1 cellular context compared by ENCODE assay signal in the genomic region with DNA sequence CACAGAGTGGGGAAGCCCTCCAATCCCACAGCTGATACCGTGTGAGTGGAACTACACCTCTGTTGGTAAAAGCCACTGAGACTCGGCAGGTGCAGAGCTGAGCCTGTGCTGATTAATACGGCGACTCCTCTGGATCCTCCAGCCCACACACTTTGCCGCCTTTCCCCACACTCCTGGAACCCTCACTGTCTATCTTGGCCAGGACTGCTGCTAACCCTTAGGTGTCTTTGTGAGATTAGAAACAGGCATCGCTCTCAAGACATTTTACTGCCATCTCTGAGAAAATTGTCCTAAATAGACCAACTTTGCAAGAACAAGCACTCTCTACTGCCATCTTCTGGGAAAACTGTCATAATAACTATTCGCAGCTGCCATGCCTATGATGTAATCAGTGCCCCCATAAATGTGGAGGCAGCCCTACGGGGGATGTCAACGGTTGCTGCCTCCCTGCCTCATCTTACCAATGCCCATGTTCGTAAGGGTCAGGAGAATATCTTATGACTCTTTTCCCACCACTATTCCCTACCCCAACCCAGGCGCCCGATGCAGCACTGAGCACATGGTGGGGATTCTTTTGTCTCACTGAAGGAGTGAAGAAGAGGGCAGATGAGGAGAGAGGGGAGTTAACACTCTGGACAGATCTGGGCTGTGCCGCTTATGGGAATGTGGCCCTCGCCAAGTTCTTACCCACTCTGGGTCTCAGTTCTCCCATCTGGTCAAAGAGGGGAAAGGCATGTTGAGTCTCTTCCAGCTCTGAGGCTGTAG.
TF ChIP-seq lines count a peak whose summit lies in the region.

No MANE protein-coding gene starts in this region.

TF ChIP-seq in K562, 482 proteins besides CTCF, POLR2A, EP300 and RAD21 (continued from another document and continues in another):
- TF ChIP-seq, protein P1, sequence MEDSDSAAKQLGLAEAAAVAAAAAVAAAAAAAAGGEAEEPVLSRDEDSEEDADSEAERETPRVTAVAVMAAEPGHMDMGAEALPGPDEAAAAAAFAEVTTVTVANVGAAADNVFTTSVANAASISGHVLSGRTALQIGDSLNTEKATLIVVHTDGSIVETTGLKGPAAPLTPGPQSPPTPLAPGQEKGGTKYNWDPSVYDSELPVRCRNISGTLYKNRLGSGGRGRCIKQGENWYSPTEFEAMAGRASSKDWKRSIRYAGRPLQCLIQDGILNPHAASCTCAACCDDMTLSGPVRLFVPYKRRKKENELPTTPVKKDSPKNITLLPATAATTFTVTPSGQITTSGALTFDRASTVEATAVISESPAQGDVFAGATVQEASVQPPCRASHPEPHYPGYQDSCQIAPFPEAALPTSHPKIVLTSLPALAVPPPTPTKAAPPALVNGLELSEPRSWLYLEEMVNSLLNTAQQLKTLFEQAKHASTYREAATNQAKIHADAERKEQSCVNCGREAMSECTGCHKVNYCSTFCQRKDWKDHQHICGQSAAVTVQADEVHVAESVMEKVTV (CRISPR knock-in tag; IDR thresholded peaks at IDR 0.05) = 0 out of 2 replicates have a peak, but pooled peaks have one; percentile 13
- TF ChIP-seq, protein P2, sequence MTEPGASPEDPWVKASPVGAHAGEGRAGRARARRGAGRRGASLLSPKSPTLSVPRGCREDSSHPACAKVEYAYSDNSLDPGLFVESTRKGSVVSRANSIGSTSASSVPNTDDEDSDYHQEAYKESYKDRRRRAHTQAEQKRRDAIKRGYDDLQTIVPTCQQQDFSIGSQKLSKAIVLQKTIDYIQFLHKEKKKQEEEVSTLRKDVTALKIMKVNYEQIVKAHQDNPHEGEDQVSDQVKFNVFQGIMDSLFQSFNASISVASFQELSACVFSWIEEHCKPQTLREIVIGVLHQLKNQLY (CRISPR knock-in tag; conservative IDR thresholded peaks at IDR 0.05) = no peak
- TF ChIP-seq ATF1 (CRISPR knock-in tag; IDR thresholded peaks at IDR 0.05) (no peak), ATF1 (tag; IDR thresholded peaks at IDR 0.05) (no peak), ZNF165 (CRISPR knock-in tag; IDR thresholded peaks at IDR 0.05; ENCODE audit: borderline replicate concordance) (no peak), ZFP30 (CRISPR knock-in tag; IDR thresholded peaks at IDR 0.05; ENCODE audit: borderline replicate concordance) (no peak), ELF1 (tag; IDR thresholded peaks at IDR 0.05) (no peak), NFATC3 (IDR thresholded peaks at IDR 0.05) (no peak), NBN (IDR thresholded peaks at IDR 0.05; ENCODE audit: low read depth) (no peak), PCBP1 (IDR thresholded peaks at IDR 0.05; ENCODE audit: low read depth, low read length, poor library complexity, severe bottlenecking) (no peak), EZH2 (IDR thresholded peaks at IDR 0.05; ENCODE audit: borderline replicate concordance, low read depth, low read length) (no peak), DDX20 (tag; IDR thresholded peaks at IDR 0.05; ENCODE audit: low read depth) (no peak), CREM (IDR thresholded peaks at IDR 0.05; ENCODE audit: low read depth) (peak; percentile 7; the same call in 1 of the 2 replicates), ZNF57 (CRISPR knock-in tag; IDR thresholded peaks at IDR 0.05) (no peak), ZNF41 (CRISPR knock-in tag; conservative IDR thresholded peaks at IDR 0.05) (no peak), SIX5 (IDR thresholded peaks at IDR 0.05; ENCODE audit: borderline replicate concordance in 1 of 2, insufficient read depth in 1 of 2, low read depth in 1 of 2, low read length in 2 of 2) (no peak), TCF7 (IDR thresholded peaks at IDR 0.05; ENCODE audit: borderline replicate concordance) (no peak), CBX5 (IDR thresholded peaks at IDR 0.05; ENCODE audit: borderline replicate concordance, low read depth) (no peak), KLF13 (tag; IDR thresholded peaks at IDR 0.05; ENCODE audit: borderline replicate concordance, low read depth) (no peak), PHF20 (IDR thresholded peaks at IDR 0.05; ENCODE audit: partially characterized antibody) (no peak), FOXJ2 (tag; IDR thresholded peaks at IDR 0.05) (no peak), ZNF707 (CRISPR knock-in tag; conservative IDR thresholded peaks at IDR 0.05) (no peak), CXXC5 (CRISPR knock-in tag; IDR thresholded peaks at IDR 0.05) (no peak), MYC (IDR thresholded peaks at IDR 0.05; ENCODE audit: low read depth, low read length) (0 out of 2 replicates have a peak, but pooled peaks have one; percentile 20), MYC (CRISPR knock-in tag; IDR thresholded peaks at IDR 0.05; ENCODE audit: borderline replicate concordance, low read depth) (no peak), JUND (IDR thresholded peaks at IDR 0.05; ENCODE audit: borderline replicate concordance, low read depth, low read length) (peak; percentile 26; the same call in 1 of the 2 replicates), JUND (tag; IDR thresholded peaks at IDR 0.05; ENCODE audit: borderline replicate concordance, low read depth, low read length) (peak; percentile 46; the same call in 1 of the 3 replicates), MEF2D (tag; conservative IDR thresholded peaks at IDR 0.05; ENCODE audit: low read depth) (no peak), ZSCAN29 (IDR thresholded peaks at IDR 0.05) (no peak), JUN (IDR thresholded peaks at IDR 0.05; ENCODE audit: borderline replicate concordance, low read depth, low read length) (0 out of 2 replicates have a peak, but pooled peaks have one; percentile 10), JUN (CRISPR knock-in tag; IDR thresholded peaks at IDR 0.05; ENCODE audit: borderline replicate concordance) (no peak), JUNB (CRISPR knock-in tag; conservative IDR thresholded peaks at IDR 0.05) (no peak), GTF2A2 (tag; IDR thresholded peaks at IDR 0.05) (no peak), SOX6 (IDR thresholded peaks at IDR 0.05) (no peak), ATF7 (IDR thresholded peaks at IDR 0.05) (peak; percentile 81), CHD4 (IDR thresholded peaks at IDR 0.05; ENCODE audit: insufficient read depth, insufficient replicate concordance, low read depth, low read length, poor library complexity, severe bottlenecking) (no peak), CEBPG (CRISPR knock-in tag; IDR thresholded peaks at IDR 0.05) (peak; percentile 75), CEBPG (tag; conservative IDR thresholded peaks at IDR 0.05 in 1 of 2, IDR thresholded peaks at IDR 0.05 in 1 of 2) (peak; percentile 83), ZFPM2 (CRISPR knock-in tag; IDR thresholded peaks at IDR 0.05) (no peak)
- TF ChIP-seq, protein P3, sequence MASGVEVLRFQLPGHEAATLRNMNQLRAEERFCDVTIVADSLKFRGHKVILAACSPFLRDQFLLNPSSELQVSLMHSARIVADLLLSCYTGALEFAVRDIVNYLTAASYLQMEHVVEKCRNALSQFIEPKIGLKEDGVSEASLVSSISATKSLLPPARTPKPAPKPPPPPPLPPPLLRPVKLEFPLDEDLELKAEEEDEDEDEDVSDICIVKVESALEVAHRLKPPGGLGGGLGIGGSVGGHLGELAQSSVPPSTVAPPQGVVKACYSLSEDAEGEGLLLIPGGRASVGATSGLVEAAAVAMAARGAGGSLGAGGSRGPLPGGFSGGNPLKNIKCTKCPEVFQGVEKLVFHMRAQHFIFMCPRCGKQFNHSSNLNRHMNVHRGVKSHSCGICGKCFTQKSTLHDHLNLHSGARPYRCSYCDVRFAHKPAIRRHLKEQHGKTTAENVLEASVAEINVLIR (CRISPR knock-in tag; IDR thresholded peaks at IDR 0.05) = no peak
- TF ChIP-seq, protein P4, sequence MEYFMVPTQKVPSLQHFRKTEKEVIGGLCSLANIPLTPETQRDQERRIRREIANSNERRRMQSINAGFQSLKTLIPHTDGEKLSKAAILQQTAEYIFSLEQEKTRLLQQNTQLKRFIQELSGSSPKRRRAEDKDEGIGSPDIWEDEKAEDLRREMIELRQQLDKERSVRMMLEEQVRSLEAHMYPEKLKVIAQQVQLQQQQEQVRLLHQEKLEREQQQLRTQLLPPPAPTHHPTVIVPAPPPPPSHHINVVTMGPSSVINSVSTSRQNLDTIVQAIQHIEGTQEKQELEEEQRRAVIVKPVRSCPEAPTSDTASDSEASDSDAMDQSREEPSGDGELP (CRISPR knock-in tag; IDR thresholded peaks at IDR 0.05; ENCODE audit: borderline replicate concordance) = peak; percentile 25; the same call in 1 of the 2 replicates
- TF ChIP-seq, protein P5, sequence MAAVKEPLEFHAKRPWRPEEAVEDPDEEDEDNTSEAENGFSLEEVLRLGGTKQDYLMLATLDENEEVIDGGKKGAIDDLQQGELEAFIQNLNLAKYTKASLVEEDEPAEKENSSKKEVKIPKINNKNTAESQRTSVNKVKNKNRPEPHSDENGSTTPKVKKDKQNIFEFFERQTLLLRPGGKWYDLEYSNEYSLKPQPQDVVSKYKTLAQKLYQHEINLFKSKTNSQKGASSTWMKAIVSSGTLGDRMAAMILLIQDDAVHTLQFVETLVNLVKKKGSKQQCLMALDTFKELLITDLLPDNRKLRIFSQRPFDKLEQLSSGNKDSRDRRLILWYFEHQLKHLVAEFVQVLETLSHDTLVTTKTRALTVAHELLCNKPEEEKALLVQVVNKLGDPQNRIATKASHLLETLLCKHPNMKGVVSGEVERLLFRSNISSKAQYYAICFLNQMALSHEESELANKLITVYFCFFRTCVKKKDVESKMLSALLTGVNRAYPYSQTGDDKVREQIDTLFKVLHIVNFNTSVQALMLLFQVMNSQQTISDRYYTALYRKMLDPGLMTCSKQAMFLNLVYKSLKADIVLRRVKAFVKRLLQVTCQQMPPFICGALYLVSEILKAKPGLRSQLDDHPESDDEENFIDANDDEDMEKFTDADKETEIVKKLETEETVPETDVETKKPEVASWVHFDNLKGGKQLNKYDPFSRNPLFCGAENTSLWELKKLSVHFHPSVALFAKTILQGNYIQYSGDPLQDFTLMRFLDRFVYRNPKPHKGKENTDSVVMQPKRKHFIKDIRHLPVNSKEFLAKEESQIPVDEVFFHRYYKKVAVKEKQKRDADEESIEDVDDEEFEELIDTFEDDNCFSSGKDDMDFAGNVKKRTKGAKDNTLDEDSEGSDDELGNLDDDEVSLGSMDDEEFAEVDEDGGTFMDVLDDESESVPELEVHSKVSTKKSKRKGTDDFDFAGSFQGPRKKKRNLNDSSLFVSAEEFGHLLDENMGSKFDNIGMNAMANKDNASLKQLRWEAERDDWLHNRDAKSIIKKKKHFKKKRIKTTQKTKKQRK (IDR thresholded peaks at IDR 0.05; ENCODE audit: borderline replicate concordance, low read depth, low read length) = no peak
- TF ChIP-seq, protein P6, sequence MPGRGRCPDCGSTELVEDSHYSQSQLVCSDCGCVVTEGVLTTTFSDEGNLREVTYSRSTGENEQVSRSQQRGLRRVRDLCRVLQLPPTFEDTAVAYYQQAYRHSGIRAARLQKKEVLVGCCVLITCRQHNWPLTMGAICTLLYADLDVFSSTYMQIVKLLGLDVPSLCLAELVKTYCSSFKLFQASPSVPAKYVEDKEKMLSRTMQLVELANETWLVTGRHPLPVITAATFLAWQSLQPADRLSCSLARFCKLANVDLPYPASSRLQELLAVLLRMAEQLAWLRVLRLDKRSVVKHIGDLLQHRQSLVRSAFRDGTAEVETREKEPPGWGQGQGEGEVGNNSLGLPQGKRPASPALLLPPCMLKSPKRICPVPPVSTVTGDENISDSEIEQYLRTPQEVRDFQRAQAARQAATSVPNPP (IDR thresholded peaks at IDR 0.05; ENCODE audit: borderline replicate concordance, insufficient read depth, insufficient read length) = no peak
- TF ChIP-seq, protein P7, sequence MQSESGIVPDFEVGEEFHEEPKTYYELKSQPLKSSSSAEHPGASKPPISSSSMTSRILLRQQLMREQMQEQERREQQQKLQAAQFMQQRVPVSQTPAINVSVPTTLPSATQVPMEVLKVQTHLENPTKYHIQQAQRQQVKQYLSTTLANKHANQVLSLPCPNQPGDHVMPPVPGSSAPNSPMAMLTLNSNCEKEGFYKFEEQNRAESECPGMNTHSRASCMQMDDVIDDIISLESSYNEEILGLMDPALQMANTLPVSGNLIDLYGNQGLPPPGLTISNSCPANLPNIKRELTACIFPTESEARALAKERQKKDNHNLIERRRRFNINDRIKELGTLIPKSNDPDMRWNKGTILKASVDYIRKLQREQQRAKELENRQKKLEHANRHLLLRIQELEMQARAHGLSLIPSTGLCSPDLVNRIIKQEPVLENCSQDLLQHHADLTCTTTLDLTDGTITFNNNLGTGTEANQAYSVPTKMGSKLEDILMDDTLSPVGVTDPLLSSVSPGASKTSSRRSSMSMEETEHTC (IDR thresholded peaks at IDR 0.05) = no peak
- TF ChIP-seq, protein P8, sequence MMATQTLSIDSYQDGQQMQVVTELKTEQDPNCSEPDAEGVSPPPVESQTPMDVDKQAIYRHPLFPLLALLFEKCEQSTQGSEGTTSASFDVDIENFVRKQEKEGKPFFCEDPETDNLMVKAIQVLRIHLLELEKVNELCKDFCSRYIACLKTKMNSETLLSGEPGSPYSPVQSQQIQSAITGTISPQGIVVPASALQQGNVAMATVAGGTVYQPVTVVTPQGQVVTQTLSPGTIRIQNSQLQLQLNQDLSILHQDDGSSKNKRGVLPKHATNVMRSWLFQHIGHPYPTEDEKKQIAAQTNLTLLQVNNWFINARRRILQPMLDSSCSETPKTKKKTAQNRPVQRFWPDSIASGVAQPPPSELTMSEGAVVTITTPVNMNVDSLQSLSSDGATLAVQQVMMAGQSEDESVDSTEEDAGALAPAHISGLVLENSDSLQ (IDR thresholded peaks at IDR 0.05) = no peak
- TF ChIP-seq, protein P9, sequence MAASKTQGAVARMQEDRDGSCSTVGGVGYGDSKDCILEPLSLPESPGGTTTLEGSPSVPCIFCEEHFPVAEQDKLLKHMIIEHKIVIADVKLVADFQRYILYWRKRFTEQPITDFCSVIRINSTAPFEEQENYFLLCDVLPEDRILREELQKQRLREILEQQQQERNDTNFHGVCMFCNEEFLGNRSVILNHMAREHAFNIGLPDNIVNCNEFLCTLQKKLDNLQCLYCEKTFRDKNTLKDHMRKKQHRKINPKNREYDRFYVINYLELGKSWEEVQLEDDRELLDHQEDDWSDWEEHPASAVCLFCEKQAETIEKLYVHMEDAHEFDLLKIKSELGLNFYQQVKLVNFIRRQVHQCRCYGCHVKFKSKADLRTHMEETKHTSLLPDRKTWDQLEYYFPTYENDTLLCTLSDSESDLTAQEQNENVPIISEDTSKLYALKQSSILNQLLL (CRISPR knock-in tag; IDR thresholded peaks at IDR 0.05; ENCODE audit: borderline replicate concordance) = no peak
- TF ChIP-seq, protein P10, sequence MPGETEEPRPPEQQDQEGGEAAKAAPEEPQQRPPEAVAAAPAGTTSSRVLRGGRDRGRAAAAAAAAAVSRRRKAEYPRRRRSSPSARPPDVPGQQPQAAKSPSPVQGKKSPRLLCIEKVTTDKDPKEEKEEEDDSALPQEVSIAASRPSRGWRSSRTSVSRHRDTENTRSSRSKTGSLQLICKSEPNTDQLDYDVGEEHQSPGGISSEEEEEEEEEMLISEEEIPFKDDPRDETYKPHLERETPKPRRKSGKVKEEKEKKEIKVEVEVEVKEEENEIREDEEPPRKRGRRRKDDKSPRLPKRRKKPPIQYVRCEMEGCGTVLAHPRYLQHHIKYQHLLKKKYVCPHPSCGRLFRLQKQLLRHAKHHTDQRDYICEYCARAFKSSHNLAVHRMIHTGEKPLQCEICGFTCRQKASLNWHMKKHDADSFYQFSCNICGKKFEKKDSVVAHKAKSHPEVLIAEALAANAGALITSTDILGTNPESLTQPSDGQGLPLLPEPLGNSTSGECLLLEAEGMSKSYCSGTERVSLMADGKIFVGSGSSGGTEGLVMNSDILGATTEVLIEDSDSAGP (CRISPR knock-in tag; IDR thresholded peaks at IDR 0.05) = no peak
